ENCODE assay signal across 25 cellular contexts in genomic region chr1:194394676-194395075, GRCh38.
"Had no signal": no experiment of that assay in that cellular context is flagged by ENCODE, and none has a peak within 500 bp of the region (broad histone marks: within the 10 kb centered on the region; RNA-seq: fewer than 3 reads in every experiment).

No MANE protein-coding gene starts in this region.

- H3K36me3 Mint-ChIP-seq: activated CD4-positive, alpha-beta memory T cell treated with anti-CD3 and anti-CD28 coated beads for 36 hours; activated naive CD4-positive, alpha-beta T cell treated with anti-CD3 and anti-CD28 coated beads, Interleukin-2, amount 50 U/mL, for 24 hours; natural killer cell; stimulated activated effector memory CD8-positive, alpha-beta T cell treated with anti-CD3 and anti-CD28 coated beads, Interleukin-12 subunit alpha, Interleukin-12 subunit beta, amount 100 ng/mL, for 72 hours had no signal

- H3K9me3 ChIP-seq: colonic mucosa, lower lobe of right lung, right lobe of liver, testis, vagina had no signal

- H3K4me3 ChIP-seq: colonic mucosa, lower lobe of right lung, right lobe of liver, skin epidermis, testis, vagina had no signal

- H3K36me3 ChIP-seq: brain microvascular endothelial cell, colonic mucosa, lower lobe of right lung, right lobe of liver, vagina had no signal

- H2AFZ ChIP-seq: parathyroid adenoma had no signal

- H3K4me3 Mint-ChIP-seq: activated B cell treated with CpG ODN at 0.5 μM for 24 hours; activated CD4-positive, alpha-beta memory T cell treated with anti-CD3 and anti-CD28 coated beads for 36 hours; activated CD4-positive, alpha-beta T cell treated with anti-CD3 and anti-CD28 coated beads for 36 hours; activated naive CD4-positive, alpha-beta T cell treated with anti-CD3 and anti-CD28 coated beads, Interleukin-2, amount 50 U/mL, for 24 hours; activated T-helper 1 cell treated with anti-CD3 and anti-CD28 coated beads, Interleukin-12 subunit alpha, Interleukin-12 subunit beta, Interleukin-2, Interleukin-4 antibody, amounts not matched to agents 30 ng/mL and 10 ng/mL and 1 ng/mL, durations not matched to agents 14 hours and 24 hours and 36 hours; natural killer cell; stimulated activated effector memory CD8-positive, alpha-beta T cell treated with anti-CD3 and anti-CD28 coated beads, Interleukin-12 subunit alpha, Interleukin-12 subunit beta, amount 100 ng/mL, for 72 hours; stimulated activated naive CD8-positive, alpha-beta T cell treated with anti-CD3 and anti-CD28 coated beads, Interleukin-15, amount 100 ng/mL, for 72 hours; T-helper 17 cell had no signal

- H3K27me3 Mint-ChIP-seq: activated B cell treated with CpG ODN at 0.5 μM for 24 hours; activated CD4-positive, alpha-beta T cell treated with anti-CD3 and anti-CD28 coated beads for 36 hours; T-helper 17 cell had no signal

- H3K27ac Mint-ChIP-seq: activated B cell treated with CpG ODN at 0.5 μM for 24 hours; activated CD4-positive, alpha-beta memory T cell treated with anti-CD3 and anti-CD28 coated beads for 36 hours; activated CD4-positive, alpha-beta T cell treated with anti-CD3 and anti-CD28 coated beads for 36 hours; activated naive CD4-positive, alpha-beta T cell treated with anti-CD3 and anti-CD28 coated beads, Interleukin-2, amount 50 U/mL, for 24 hours; activated T-helper 1 cell treated with anti-CD3 and anti-CD28 coated beads, Interleukin-12 subunit alpha, Interleukin-12 subunit beta, Interleukin-2, Interleukin-4 antibody, amounts not matched to agents 30 ng/mL and 10 ng/mL and 1 ng/mL, durations not matched to agents 14 hours and 24 hours and 36 hours; natural killer cell; stimulated activated effector memory CD8-positive, alpha-beta T cell treated with anti-CD3 and anti-CD28 coated beads, Interleukin-12 subunit alpha, Interleukin-12 subunit beta, amount 100 ng/mL, for 72 hours; stimulated activated naive CD8-positive, alpha-beta T cell treated with anti-CD3 and anti-CD28 coated beads, Interleukin-15, amount 100 ng/mL, for 72 hours; T-helper 17 cell had no signal

- H3K4me1 Mint-ChIP-seq: activated B cell treated with CpG ODN at 0.5 μM for 24 hours; activated CD4-positive, alpha-beta T cell treated with anti-CD3 and anti-CD28 coated beads for 36 hours; activated naive CD4-positive, alpha-beta T cell treated with anti-CD3 and anti-CD28 coated beads, Interleukin-2, amount 50 U/mL, for 24 hours; natural killer cell; stimulated activated effector memory CD8-positive, alpha-beta T cell treated with anti-CD3 and anti-CD28 coated beads, Interleukin-12 subunit alpha, Interleukin-12 subunit beta, amount 100 ng/mL, for 72 hours; stimulated activated naive CD8-positive, alpha-beta T cell treated with anti-CD3 and anti-CD28 coated beads, Interleukin-15, amount 100 ng/mL, for 72 hours; T-helper 17 cell had no signal

- H3K4me1 ChIP-seq: colonic mucosa, lower lobe of right lung, parathyroid adenoma, right lobe of liver, testis, vagina had no signal

- H3K9me3 Mint-ChIP-seq: activated B cell treated with CpG ODN at 0.5 μM for 24 hours; activated CD4-positive, alpha-beta memory T cell treated with anti-CD3 and anti-CD28 coated beads for 36 hours; activated naive CD4-positive, alpha-beta T cell treated with anti-CD3 and anti-CD28 coated beads, Interleukin-2, amount 50 U/mL, for 24 hours; activated T-helper 1 cell treated with anti-CD3 and anti-CD28 coated beads, Interleukin-12 subunit alpha, Interleukin-12 subunit beta, Interleukin-2, Interleukin-4 antibody, amounts not matched to agents 30 ng/mL and 10 ng/mL and 1 ng/mL, durations not matched to agents 14 hours and 24 hours and 36 hours; stimulated activated effector memory CD8-positive, alpha-beta T cell treated with anti-CD3 and anti-CD28 coated beads, Interleukin-12 subunit alpha, Interleukin-12 subunit beta, amount 100 ng/mL, for 72 hours had no signal

- H3K27me3 ChIP-seq: brain microvascular endothelial cell, colonic mucosa, right lobe of liver, testis, vagina had no signal

- ATAC-seq: activated CD4-positive, alpha-beta T cell treated with anti-CD3 and anti-CD28 coated beads for 36 hours; left lobe of liver; lower lobe of right lung; natural killer cell; right lobe of liver; stimulated activated effector memory CD8-positive, alpha-beta T cell treated with anti-CD3 and anti-CD28 coated beads, Interleukin-12 subunit alpha, Interleukin-12 subunit beta, amount 100 ng/mL, for 72 hours; stimulated activated naive CD8-positive, alpha-beta T cell treated with anti-CD3 and anti-CD28 coated beads, Interleukin-15, amount 100 ng/mL, for 72 hours; T-helper 17 cell had no signal

- H3K79me2 ChIP-seq: parathyroid adenoma had no signal

- H3K27ac ChIP-seq: brain microvascular endothelial cell, colonic mucosa, epithelial cell of prostate, lower lobe of right lung, parathyroid adenoma, right lobe of liver, skin epidermis, testis, vagina had no signal

- DNase-seq: activated B cell treated with CpG ODN at 0.5 μM for 24 hours; activated CD4-positive, alpha-beta memory T cell treated with anti-CD3 and anti-CD28 coated beads for 36 hours; activated CD4-positive, alpha-beta T cell treated with anti-CD3 and anti-CD28 coated beads for 36 hours; activated gamma-delta T cell; brain microvascular endothelial cell; central memory CD4-positive, alpha-beta T cell; colonic mucosa; lower lobe of right lung; natural killer cell; nucleus accumbens; right lobe of liver; stimulated activated CD4-positive, alpha-beta T cell treated with anti-CD3 and anti-CD28 coated beads, Interleukin-1b, Interleukin-23, amount 100 ng/mL, for 48 hours; stimulated activated naive CD8-positive, alpha-beta T cell treated with anti-CD3 and anti-CD28 coated beads, Interleukin-15, amount 100 ng/mL, for 72 hours; SW 1271; T-helper 17 cell; testis; trophoblast cell had no signal

- H3K9ac ChIP-seq: parathyroid adenoma had no signal
